Comparison of ENCODE assay signal across 13 cellular contexts in genomic region chr6:135871296-135871695, GRCh38. TPM values are rescaled to one million over a fixed set of nuclear protein-coding genes. Genes with fewer than 3 reads are reported as not detected.
DNase-seq lines count a peak whose midpoint lies in the region; ATAC-seq and TF ChIP-seq lines count a peak whose summit lies in the region.
"Had no signal": no experiment of that assay in that cellular context is flagged by ENCODE, and none has a peak within 500 bp of the region (broad histone marks: within the 10 kb centered on the region; RNA-seq: fewer than 3 reads in every experiment).

No MANE protein-coding gene starts in this region.

- TF ChIP-seq CTCF in fibroblast of mammary gland (conservative IDR thresholded peaks at IDR 0.05; ENCODE audit: control insufficient read depth, insufficient read depth, low read depth, low read length), result no peak
- no peak for TF ChIP-seq CTCF in dorsolateral prefrontal cortex (IDR thresholded peaks at IDR 0.05 in 54 of 56, conservative IDR thresholded peaks at IDR 0.05 in 2 of 56; ENCODE audit: low read depth in 1 of 56, partially characterized antibody in 56 of 56)

- peak; percentile 53 for ATAC-seq in sciatic nerve
- ATAC-seq: CD8-positive, alpha-beta T cell; K562 had no signal

- H3K4me3 ChIP-seq in fibroblast of mammary gland (ENCODE audit: control insufficient read depth, low read depth, low read length), result no peak overlapping the region
- H3K4me3 ChIP-seq in dorsolateral prefrontal cortex, result no peak overlapping the region
- H3K4me3 ChIP-seq: cardiac muscle cell, K562, thoracic aorta had no signal

- H3K27ac ChIP-seq in dorsolateral prefrontal cortex, result no peak overlapping the region
- H3K27ac ChIP-seq: cardiac muscle cell, thoracic aorta had no signal

- DNase-seq in EL (peak; percentile 72), RPMI7951 (ENCODE audit: low read depth) (peak; percentile 68), fibroblast of mammary gland (ENCODE audit: low read depth) (peak; percentile 69), sciatic nerve (ENCODE audit: low spot score) (no peak), dorsolateral prefrontal cortex (no peak), SHP77 (lab: John Stamatoyannopoulos, UW) (no peak), T1000 (lab: John Stamatoyannopoulos, UW) (no peak)
- DNase-seq: CD8-positive, alpha-beta T cell; GDM1; stimulated activated CD4-positive, alpha-beta T cell treated with anti-CD3 and anti-CD28 coated beads, Interleukin-2, amount 100 ng/mL, for 24 hours had no signal

- H3K27me3 ChIP-seq in dorsolateral prefrontal cortex, result no peaks in the 10 kb centered on the region
- H3K27me3 ChIP-seq: cardiac muscle cell had no signal

- intact Hi-C loops in sciatic nerve (cut with DNase I) (no loop called here), dorsolateral prefrontal cortex (cut with DNase I) (no loop called here)

RNA-seq across cellular contexts. Expression of gene PDE7B, which starts 19.8 kb away (rescaled TPM):
- total RNA-seq in RPMI7951 (2014; rRNA removed; shearing (Covaris generic)), result 4.5 and 4.9 TPM in 2 replicates
- total RNA-seq in sciatic nerve (13.3 TPM), dorsolateral prefrontal cortex (10 to 100 TPM in 116 of 120 experiments, 1 to 10 TPM in 4; 7.9 to 33.2 (median 16.3) TPM)
- total RNA-seq: K562 had no signal

Comparison
In these comparisons a context has a peak if more than half of its experiments do, and no peak if none do; other contexts are left out.
1. DNase-seq: peak in EL (single experiment), RPMI7951 (single experiment) and fibroblast of mammary gland (single experiment); none in sciatic nerve (single experiment), dorsolateral prefrontal cortex (0 of 10), SHP77 (0 of 2) and T1000 (single experiment).